28 cellular contexts compared by ENCODE assay signal in the genomic region with DNA sequence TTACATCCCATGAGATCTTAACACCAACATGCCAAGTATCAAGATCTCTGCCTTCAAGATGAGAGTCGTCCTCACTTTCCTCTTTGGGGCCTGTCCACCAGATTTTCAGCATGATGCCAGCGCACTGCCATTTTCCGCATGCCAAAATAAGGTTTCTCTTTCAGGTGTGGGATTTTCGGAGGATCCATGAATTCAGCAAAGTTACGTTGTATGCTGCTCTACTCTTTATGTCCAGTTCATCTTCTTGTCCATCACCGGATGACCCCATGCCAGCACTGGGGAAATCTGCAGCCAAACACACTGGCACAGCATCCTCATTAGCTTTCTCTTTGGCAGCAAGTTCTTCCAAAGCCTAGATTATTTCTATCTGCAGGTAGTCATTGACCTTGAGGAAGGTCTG. TPM values are rescaled to one million over a fixed set of nuclear protein-coding genes. Genes with fewer than 3 reads are reported as not detected.
DNase-seq lines count a peak whose midpoint lies in the region; ATAC-seq, FAIRE-seq and TF ChIP-seq lines count a peak whose summit lies in the region.
"Had no signal": no experiment of that assay in that cellular context is flagged by ENCODE, and none has a peak within 500 bp of the region (broad histone marks: within the 10 kb centered on the region; RNA-seq: fewer than 3 reads in every experiment).

No MANE protein-coding gene starts in this region.

- intact Hi-C loops in HepG2 (cut with micrococcal nuclease; ENCODE audit: unreplicated experiment) (no loop called here), right lobe of liver (cut with DNase I) (no loop called here)

- peak overlapping the region; percentile 38 for H3K4me3 Mint-ChIP-seq in stimulated activated effector memory CD8-positive, alpha-beta T cell treated with anti-CD3 and anti-CD28 coated beads, Interleukin-12 subunit alpha, Interleukin-12 subunit beta, amount 100 ng/mL, for 72 hours
- H3K4me3 Mint-ChIP-seq: CD4-positive, alpha-beta T cell had no signal

- H3K4me2 ChIP-seq in HepG2 (ENCODE audit: low read depth, low read length): no peak overlapping the region
- H3K4me2 ChIP-seq: KMS-11 had no signal

- 92% methylated on average over 6 of the region's 6 CpGs for WGBS in HepG2 (ENCODE audit: low lambda C conversion rate)
- WGBS in right lobe of liver (ENCODE audit: insufficient coverage, low coverage, low lambda C conversion rate, missing lambda C conversion rate): 80% methylated on average over 6 of the region's 6 CpGs

- no peaks in the 10 kb centered on the region for H3K9me3 ChIP-seq in HepG2 (ENCODE audit: low read length)
- no peaks in the 10 kb centered on the region for H3K9me3 ChIP-seq in right lobe of liver
- H3K9me3 ChIP-seq in SJCRH30 (replicated peaks): peaks cover 3% of the 10 kb centered on the region; the same call in 1 of the 2 replicates

- H4K20me1 ChIP-seq in HepG2 (ENCODE audit: insufficient read depth, low read length): no peaks in the 10 kb centered on the region
- H4K20me1 ChIP-seq: BLaER1 had no signal

- no peaks in the 10 kb centered on the region for H3K36me3 Mint-ChIP-seq in stimulated activated effector memory CD8-positive, alpha-beta T cell treated with anti-CD3 and anti-CD28 coated beads, Interleukin-12 subunit alpha, Interleukin-12 subunit beta, amount 100 ng/mL, for 72 hours

- no peak for TF ChIP-seq RAD21 in HepG2 (CRISPR knock-in tag; IDR thresholded peaks at IDR 0.05)

- H3K27ac Mint-ChIP-seq in stimulated activated effector memory CD8-positive, alpha-beta T cell treated with anti-CD3 and anti-CD28 coated beads, Interleukin-12 subunit alpha, Interleukin-12 subunit beta, amount 100 ng/mL, for 72 hours: peak overlapping the region; percentile 81
- H3K27ac Mint-ChIP-seq: CD4-positive, alpha-beta T cell had no signal

- H3K4me1 Mint-ChIP-seq in stimulated activated effector memory CD8-positive, alpha-beta T cell treated with anti-CD3 and anti-CD28 coated beads, Interleukin-12 subunit alpha, Interleukin-12 subunit beta, amount 100 ng/mL, for 72 hours: peaks cover 28% of the 10 kb centered on the region

- H3K27me3 ChIP-seq in HepG2 (ENCODE audit: control insufficient read depth in 1 of 2, insufficient read depth in 2 of 2, low read length in 2 of 2): no peaks in the 10 kb centered on the region; a peak in 1 of 5 replicates
- H3K27me3 ChIP-seq in right lobe of liver: no peaks in the 10 kb centered on the region
- H3K27me3 ChIP-seq in SJCRH30: no peaks in the 10 kb centered on the region

- TF ChIP-seq POLR2A in HepG2 (IDR thresholded peaks at IDR 0.05; ENCODE audit: insufficient read depth in 1 of 2, low read depth in 2 of 2, low read length in 2 of 2) (0 out of 4 replicates have a peak, but pooled peaks of 1 of the 2 experiments have one; percentile 28), right lobe of liver (IDR thresholded peaks at IDR 0.05) (no peak)

- peaks cover 30% of the 10 kb centered on the region for H3K4me1 ChIP-seq in HepG2 (ENCODE audit: insufficient read depth, low read length)
- H3K4me1 ChIP-seq in right lobe of liver: peaks cover 0 to 20% (median 0%) of the 10 kb centered on the region in 4 donors
- peaks cover 24% of the 10 kb centered on the region for H3K4me1 ChIP-seq in SJCRH30

- no peaks in the 10 kb centered on the region for H3K9me3 Mint-ChIP-seq in stimulated activated effector memory CD8-positive, alpha-beta T cell treated with anti-CD3 and anti-CD28 coated beads, Interleukin-12 subunit alpha, Interleukin-12 subunit beta, amount 100 ng/mL, for 72 hours
- H3K9me3 Mint-ChIP-seq: CD4-positive, alpha-beta T cell had no signal

- H3K79me2 ChIP-seq in HepG2 (ENCODE audit: insufficient read depth, low read length): peaks cover 37% of the 10 kb centered on the region

- H3K9ac ChIP-seq in HepG2 (ENCODE audit: insufficient read depth, low read depth, low read length): no peak overlapping the region
- H3K9ac ChIP-seq: BLaER1, KMS-11 had no signal

- ATAC-seq in HepG2 (no peak), right lobe of liver (no peak)
- ATAC-seq in stimulated activated effector memory CD8-positive, alpha-beta T cell treated with anti-CD3 and anti-CD28 coated beads, Interleukin-12 subunit alpha, Interleukin-12 subunit beta, amount 100 ng/mL, for 72 hours: no peak
- ATAC-seq: Panc1 had no signal

- H3K36me3 ChIP-seq in HepG2 (replicated peaks in 1 of 2; ENCODE audit: control insufficient read depth in 1 of 2, insufficient read depth in 2 of 2, low read length in 2 of 2) (peaks cover 3% of the 10 kb centered on the region in 2 experiments; a peak in 1 of 5 replicates), right lobe of liver (no peaks in the 10 kb centered on the region), SJCRH30 (no peaks in the 10 kb centered on the region)
- H3K36me3 ChIP-seq: BLaER1 had no signal

- H3K4me3 ChIP-seq in HepG2 (replicated peaks in 1 of 3; ENCODE audit: insufficient read depth in 1 of 3, low read depth in 2 of 3, low read length in 3 of 3) (no peak overlapping the region), right lobe of liver (no peak overlapping the region), SJCRH30 (no peak overlapping the region)
- H3K4me3 ChIP-seq: BLaER1 had no signal

- H3K27ac ChIP-seq in HepG2 (ENCODE audit: extremely low read length, insufficient read depth, low read length): no peak overlapping the region
- no peak overlapping the region for H3K27ac ChIP-seq in right lobe of liver
- peak overlapping the region; percentile 89; the same call in 1 of the 2 replicates for H3K27ac ChIP-seq in SJCRH30
- H3K27ac ChIP-seq: KMS-11, RWPE1 had no signal

- DNase-seq in HepG2 (ENCODE audit: low spot score) (no peak), right lobe of liver (no peak), SJCRH30 (no peak), foreskin melanocyte (no peak), NCI-H1694 (lab: John Stamatoyannopoulos, UW) (no peak), MV-4-11 (lab: John Stamatoyannopoulos, UW) (no peak)
- no peak for DNase-seq in stimulated activated effector memory CD8-positive, alpha-beta T cell treated with anti-CD3 and anti-CD28 coated beads, Interleukin-12 subunit alpha, Interleukin-12 subunit beta, amount 100 ng/mL, for 72 hours (ENCODE audit: low spot score in 2 of 2)
- DNase-seq: CD4-positive, alpha-beta T cell; EL; GDM1; NCI-H1092; NCI-H1417 treated with DMSO at 0.1 percent for 48 hours; NCI-H187; NCI-H2081 treated with DMSO at 0.1 percent for 48 hours; NCI-H2171; NCI-H226; NCI-H510A; NCI-H69; SHP77 had no signal

- no TSS peak for BruUV-seq in HepG2 (replicated peaks; lab: Mats Ljungman, UMichigan)

- H2AFZ ChIP-seq in HepG2 (ENCODE audit: low read length): no peak overlapping the region

- TF ChIP-seq CTCF in HepG2 (CRISPR knock-in tag; IDR thresholded peaks at IDR 0.05) (no peak), right lobe of liver (IDR thresholded peaks at IDR 0.05) (no peak)

- POLR2A ChIA-PET in HepG2 (lab: Yijun Ruan, JAX): interaction anchor here (1.6 to 9.3 kb wide), 2 partner anchors 11 to 14 kb away, joined by 3 to 287 read pairs; no protein-coding TSS in a partner anchor

- in situ Hi-C loops in HepG2 (cut with HindIII; ENCODE audit: extremely low pct_ligation_motif_present, low pct_unique_long_range_greater_than_20kb): no loop called here

- CTCF ChIA-PET in HepG2 (lab: Yijun Ruan, JAX; ENCODE audit: low intra/inter-chr PET ratio, low total read pairs): no interaction called here

- no peak for TF ChIP-seq EP300 in HepG2 (IDR thresholded peaks at IDR 0.05; ENCODE audit: low read depth in 2 of 2, low read length in 2 of 2)
- no peak for TF ChIP-seq EP300 in HepG2 (CRISPR knock-in tag; IDR thresholded peaks at IDR 0.05; ENCODE audit: borderline replicate concordance)

- FAIRE-seq in HepG2 (lab: Jason Lieb, UNC): no peak
- FAIRE-seq: A204.1, D721Med, H54 had no signal

RNA-seq across cellular contexts. Expression of gene HAAO, which starts 4.9 kb away (rescaled TPM):
- total RNA-seq in HepG2 (2016; rRNA removed; fragmentation: Illumina TruSeq; extraction: Trizol): 34.1 and 42.7 TPM in 2 replicates
- total RNA-seq in HepG2 (2016; cell fraction: cytosol; rRNA removed; fragmentation: Illumina TruSeq; extraction: Trizol; ENCODE audit: low read depth): 15.3 and 15.6 TPM in 2 replicates
- 29.0 and 39.0 TPM in 2 replicates for total RNA-seq in HepG2 (2016; cell fraction: insoluble cytoplasmic fraction; rRNA removed; fragmentation: Illumina TruSeq; extraction: Trizol)
- 16.2 and 18.8 TPM in 2 replicates for total RNA-seq in HepG2 (2016; cell fraction: membrane; rRNA removed; fragmentation: Illumina TruSeq; extraction: Trizol)
- total RNA-seq in HepG2 (2016; cell fraction: nucleus; rRNA removed; fragmentation: Illumina TruSeq; extraction: Trizol): 32.7 and 34.7 TPM in 2 replicates
- 35.2 and 36.1 TPM in 2 replicates for polyA plus RNA-seq in HepG2 (2011; rRNA removed)
- 21.6 and 34.6 TPM in 2 replicates for polyA plus RNA-seq in HepG2 (2011; cell fraction: cytosol; rRNA removed)
- 105 and 120 TPM in 2 replicates for polyA plus RNA-seq in HepG2 (2011; cell fraction: nucleus; rRNA removed)
- polyA plus RNA-seq in HepG2 (2012): 24.0 and 29.7 TPM in 2 replicates
- polyA plus RNA-seq in HepG2 (2016; cell fraction: cytosol; fragmentation: Illumina TruSeq; extraction: Trizol; ENCODE audit: low read depth): 20.5 and 22.5 TPM in 2 replicates
- polyA plus RNA-seq in HepG2 (2016; cell fraction: insoluble cytoplasmic fraction; fragmentation: Illumina TruSeq; extraction: Trizol; ENCODE audit: low read depth): 34.1 and 36.9 TPM in 2 replicates
- 23.2 and 26.6 TPM in 2 replicates for polyA plus RNA-seq in HepG2 (2016; cell fraction: membrane; fragmentation: Illumina TruSeq; extraction: Trizol; ENCODE audit: low read depth)
- 70.0 and 73.3 TPM in 2 replicates for polyA plus RNA-seq in HepG2 (2016; cell fraction: nucleus; fragmentation: Illumina TruSeq; extraction: Trizol; ENCODE audit: insufficient read depth, low read depth)
- polyA minus RNA-seq in HepG2 (2011; rRNA and poly(A)+ RNA removed; ENCODE audit: low replicate concordance): 0.28 and 57.0 TPM in 2 replicates
- 15.6 and 18.8 TPM in 2 replicates for polyA minus RNA-seq in HepG2 (2011; cell fraction: cytosol; rRNA and poly(A)+ RNA removed)
- polyA minus RNA-seq in HepG2 (2011; cell fraction: nucleus; rRNA and poly(A)+ RNA removed): 34.4 and 36.6 TPM in 2 replicates
- 100 to 1,000 TPM in 3 of 6 experiments, 10 to 100 TPM in 3; 60.7 to 187 (median 114) TPM for total RNA-seq in right lobe of liver
- total RNA-seq in SJCRH30 (2014; rRNA removed; shearing (Covaris generic)): 3.5 and 4.7 TPM in 2 replicates
- total RNA-seq: CD4-positive, alpha-beta T cell; HT1080; OCI-LY7 had no signal

RNA-seq across cellular contexts. Expression of gene OXER1, which starts 33.3 kb away (rescaled TPM):
- 6.5 and 8.0 TPM in 2 replicates for total RNA-seq in HepG2 (2016; rRNA removed; fragmentation: Illumina TruSeq; extraction: Trizol)
- total RNA-seq in HepG2 (2016; cell fraction: cytosol; rRNA removed; fragmentation: Illumina TruSeq; extraction: Trizol; ENCODE audit: low read depth): 0.40 and 0.97 TPM in 2 replicates
- total RNA-seq in HepG2 (2016; cell fraction: insoluble cytoplasmic fraction; rRNA removed; fragmentation: Illumina TruSeq; extraction: Trizol): 5.2 and 7.1 TPM in 2 replicates
- 2.6 TPM in 2 replicates for total RNA-seq in HepG2 (2016; cell fraction: membrane; rRNA removed; fragmentation: Illumina TruSeq; extraction: Trizol)
- 6.6 and 6.8 TPM in 2 replicates for total RNA-seq in HepG2 (2016; cell fraction: nucleus; rRNA removed; fragmentation: Illumina TruSeq; extraction: Trizol)
- 9.0 and 11.3 TPM in 2 replicates for polyA plus RNA-seq in HepG2 (2011; rRNA removed)
- polyA plus RNA-seq in HepG2 (2011; cell fraction: cytosol; rRNA removed): 4.6 and 5.3 TPM in 2 replicates
- polyA plus RNA-seq in HepG2 (2011; cell fraction: nucleus; rRNA removed): 50.2 and 58.5 TPM in 2 replicates
- 7.4 and 10.0 TPM in 2 replicates for polyA plus RNA-seq in HepG2 (2012)
- polyA plus RNA-seq in HepG2 (2016; cell fraction: cytosol; fragmentation: Illumina TruSeq; extraction: Trizol; ENCODE audit: low read depth): 0.54 and 0.68 TPM in 2 replicates
- polyA plus RNA-seq in HepG2 (2016; cell fraction: insoluble cytoplasmic fraction; fragmentation: Illumina TruSeq; extraction: Trizol; ENCODE audit: low read depth): 6.9 and 8.9 TPM in 2 replicates
- polyA plus RNA-seq in HepG2 (2016; cell fraction: membrane; fragmentation: Illumina TruSeq; extraction: Trizol; ENCODE audit: low read depth): 1.8 and 2.0 TPM in 2 replicates
- 29.7 and 30.8 TPM in 2 replicates for polyA plus RNA-seq in HepG2 (2016; cell fraction: nucleus; fragmentation: Illumina TruSeq; extraction: Trizol; ENCODE audit: insufficient read depth, low read depth)
- polyA minus RNA-seq in HepG2 (2011; rRNA and poly(A)+ RNA removed; ENCODE audit: low replicate concordance): 18.1 TPM in 1 of 2 replicates, not detected in the other
- polyA minus RNA-seq in HepG2 (2011; cell fraction: cytosol; rRNA and poly(A)+ RNA removed): 4.5 and 5.7 TPM in 2 replicates
- polyA minus RNA-seq in HepG2 (2011; cell fraction: nucleus; rRNA and poly(A)+ RNA removed): 7.3 and 8.8 TPM in 2 replicates
- total RNA-seq in right lobe of liver: 10 to 100 TPM in 3 of 6 experiments, 1 to 10 TPM in 3; 5.3 to 29.4 (median 10.7) TPM
- 1.8 and 2.0 TPM in 2 replicates for total RNA-seq in SJCRH30 (2014; rRNA removed; shearing (Covaris generic))
- total RNA-seq: CD4-positive, alpha-beta T cell; HT1080; OCI-LY7 had no signal
